In the genomic region with DNA sequence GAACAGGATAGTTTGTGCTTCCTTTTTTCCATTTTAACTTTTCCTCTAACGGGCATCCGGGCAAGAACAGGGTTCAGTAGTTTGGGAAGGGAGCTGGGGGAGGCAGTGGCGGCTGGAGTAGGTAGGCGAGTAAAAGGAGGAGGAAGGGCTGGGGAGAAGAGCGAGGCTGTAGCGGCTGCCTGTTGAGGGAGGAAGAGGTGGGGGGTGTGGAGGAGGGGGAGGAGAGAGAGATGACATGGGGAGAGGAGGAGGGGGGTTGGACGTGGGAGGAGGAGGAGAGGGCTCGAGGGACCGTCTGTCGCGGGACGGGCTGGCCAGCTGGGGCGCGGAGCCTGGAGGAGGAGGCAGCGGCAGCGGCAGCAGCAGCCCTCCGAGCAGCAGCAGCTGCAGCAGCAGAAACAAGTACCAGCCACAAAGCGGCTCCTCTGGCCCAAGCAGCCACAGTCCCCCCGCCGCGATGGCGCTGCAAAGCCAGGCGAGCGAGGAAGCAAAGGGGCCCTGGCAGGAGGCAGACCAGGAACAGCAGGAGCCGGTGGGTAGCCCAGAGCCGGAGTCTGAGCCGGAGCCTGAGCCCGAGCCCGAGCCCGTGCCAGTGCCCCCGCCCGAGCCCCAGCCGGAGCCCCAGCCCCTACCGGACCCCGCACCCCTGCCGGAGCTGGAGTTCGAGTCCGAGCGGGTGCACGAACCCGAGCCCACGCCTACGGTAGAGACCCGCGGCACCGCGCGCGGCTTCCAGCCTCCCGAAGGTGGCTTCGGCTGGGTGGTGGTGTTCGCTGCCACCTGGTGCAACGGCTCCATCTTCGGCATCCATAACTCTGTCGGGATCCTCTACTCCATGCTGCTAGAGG, we compare ENCODE assay signal across 8 cellular contexts. TPM values are rescaled to one million over a fixed set of nuclear protein-coding genes. Genes with fewer than 3 reads are reported as not detected.
DNase-seq lines count a peak whose midpoint lies in the region; ATAC-seq and TF ChIP-seq lines count a peak whose summit lies in the region.

A gene (plus strand): TSS at position 313 of the 848 bp plus-strand sequence. CDS start 145 bp downstream, at position 458.

- H3K27me3 Mint-ChIP-seq in activated naive CD8-positive, alpha-beta T cell treated with anti-CD3 and anti-CD28 coated beads for 36 hours: peaks cover 9% of the 10 kb centered on the region
- peaks cover 2% of the 10 kb centered on the region for H3K27me3 Mint-ChIP-seq in neural crest cell (ENCODE audit: low read depth)

- peak within 1 kb of the TSS; percentile 78 for H3K4me3 Mint-ChIP-seq in activated naive CD8-positive, alpha-beta T cell treated with anti-CD3 and anti-CD28 coated beads for 36 hours
- H3K4me3 Mint-ChIP-seq in neural crest cell: peak within 1 kb of the TSS; percentile 94

- H3K27me3 ChIP-seq in GM23248 (replicated peaks; ENCODE audit: insufficient read depth) (no peaks in the 10 kb centered on the region), PC-3 (ENCODE audit: low read length) (no peaks in the 10 kb centered on the region), upper lobe of right lung (no peaks in the 10 kb centered on the region)

- WGBS in GM23248 (ENCODE audit: low coverage in 1 of 2, low lambda C conversion rate in 2 of 2, missing lambda C conversion rate in 2 of 2), 2 experiments: 0% methylated on average over 5 to 18 of the region's 55 CpGs

- no peaks in the 10 kb centered on the region for H3K36me3 Mint-ChIP-seq in activated naive CD8-positive, alpha-beta T cell treated with anti-CD3 and anti-CD28 coated beads for 36 hours
- no peaks in the 10 kb centered on the region for H3K36me3 Mint-ChIP-seq in neural crest cell (ENCODE audit: low read depth)

- H3K9ac ChIP-seq in GM23248 (peak within 1 kb of the TSS; percentile 83), PC-3 (ENCODE audit: low read length) (peak within 1 kb of the TSS; percentile 77)

- H3K4me1 ChIP-seq in GM23248 (ENCODE audit: insufficient read depth) (peaks cover 5% of the 10 kb centered on the region; the same call in 1 of the 2 replicates), PC-3 (ENCODE audit: insufficient read depth, low read length) (peaks cover 20% of the 10 kb centered on the region), upper lobe of right lung (no peaks in the 10 kb centered on the region)

- intact Hi-C loops in PC-3 (cut with micrococcal nuclease): loop anchor here (2.0 kb wide), 3 partner anchors 29 to 39 kb away; no protein-coding TSS in a partner anchor
- intact Hi-C loops in upper lobe of right lung (cut with DNase I): no loop called here

- DNase-seq in AG09309 (ENCODE audit: low read depth): peak; percentile 52
- peak; percentile 75 for DNase-seq in GM23248
- DNase-seq in PC-3: peak; percentile 72
- peak; percentile 36 for DNase-seq in activated naive CD8-positive, alpha-beta T cell treated with anti-CD3 and anti-CD28 coated beads for 36 hours
- DNase-seq in globus pallidus (ENCODE audit: low spot score): peak; percentile 85
- DNase-seq in neural crest cell (ENCODE audit: low read depth, low spot score): peak; percentile 47
- DNase-seq in upper lobe of right lung: peak; percentile 68
- no peak for DNase-seq in NCI-H774 (lab: John Stamatoyannopoulos, UW)

- H3K9me2 ChIP-seq in GM23248 (ENCODE audit: insufficient read depth): no peaks in the 10 kb centered on the region
- no peaks in the 10 kb centered on the region for H3K9me2 ChIP-seq in PC-3 (replicated peaks; ENCODE audit: low read length)

- H4K20me1 ChIP-seq in GM23248 (ENCODE audit: insufficient read depth) (no peaks in the 10 kb centered on the region), PC-3 (ENCODE audit: low read length) (no peaks in the 10 kb centered on the region)

- ATAC-seq in PC-3 (peak; percentile 54), upper lobe of right lung (peak; percentile 72)

- H3K9me3 ChIP-seq in GM23248 (ENCODE audit: low read depth): no peaks in the 10 kb centered on the region
- no peaks in the 10 kb centered on the region for H3K9me3 ChIP-seq in PC-3 (ENCODE audit: low read length)
- H3K9me3 ChIP-seq in upper lobe of right lung: no peaks in the 10 kb centered on the region

- H3K36me3 ChIP-seq in GM23248 (ENCODE audit: low read depth) (no peaks in the 10 kb centered on the region), PC-3 (ENCODE audit: low read depth, low read length) (no peaks in the 10 kb centered on the region), upper lobe of right lung (no peaks in the 10 kb centered on the region)

- in situ Hi-C loops in GM23248 (cut with MboI): no loop called here

- peaks cover 15% of the 10 kb centered on the region for H3K4me1 Mint-ChIP-seq in activated naive CD8-positive, alpha-beta T cell treated with anti-CD3 and anti-CD28 coated beads for 36 hours
- H3K4me1 Mint-ChIP-seq in neural crest cell: peaks cover 23% of the 10 kb centered on the region

- peak within 1 kb of the TSS; percentile 67 for H3K4me3 ChIP-seq in AG09309 (ENCODE audit: control insufficient read depth, low read depth, low read length)
- peak within 1 kb of the TSS; percentile 79 for H3K4me3 ChIP-seq in GM23248
- peak within 1 kb of the TSS; percentile 79 for H3K4me3 ChIP-seq in PC-3 (ENCODE audit: low read length)
- H3K4me3 ChIP-seq in upper lobe of right lung: peak within 1 kb of the TSS; percentile 49

- no peak within 1 kb of the TSS for H3K27ac Mint-ChIP-seq in activated naive CD8-positive, alpha-beta T cell treated with anti-CD3 and anti-CD28 coated beads for 36 hours
- no peak within 1 kb of the TSS for H3K27ac Mint-ChIP-seq in neural crest cell (ENCODE audit: unreplicated experiment)

- TF ChIP-seq CTCF in AG09309 (IDR thresholded peaks at IDR 0.05; ENCODE audit: control insufficient read depth, insufficient read depth, low read depth, low read length, missing control alignments): no peak
- no peak for TF ChIP-seq CTCF in PC-3 (conservative IDR thresholded peaks at IDR 0.05; ENCODE audit: low read depth, low read length)
- TF ChIP-seq CTCF in neural crest cell (conservative IDR thresholded peaks at IDR 0.05): no peak
- no peak for TF ChIP-seq CTCF in upper lobe of right lung (IDR thresholded peaks at IDR 0.05)

- POLR2A ChIA-PET in PC-3 (lab: Charles Lee; ENCODE audit: unreplicated experiment): interaction anchor here (0.7 kb wide), 1 partner anchor 916 kb away, joined by 3 read pairs; no protein-coding TSS in a partner anchor

- no peaks in the 10 kb centered on the region for H3K9me3 Mint-ChIP-seq in activated naive CD8-positive, alpha-beta T cell treated with anti-CD3 and anti-CD28 coated beads for 36 hours
- peaks cover 4% of the 10 kb centered on the region for H3K9me3 Mint-ChIP-seq in neural crest cell

- peak within 1 kb of the TSS; percentile 87 for H2AFZ ChIP-seq in GM23248
- peak within 1 kb of the TSS; percentile 90 for H2AFZ ChIP-seq in PC-3 (ENCODE audit: low read length)

- BruUV-seq in PC-3 (replicated peaks; lab: Mats Ljungman, UMichigan): no TSS peak

- H3K79me2 ChIP-seq in GM23248 (ENCODE audit: insufficient read depth) (peaks cover 38% of the 10 kb centered on the region), PC-3 (ENCODE audit: low read length) (peaks cover 15% of the 10 kb centered on the region)

- CTCF ChIA-PET in PC-3 (lab: Charles Lee): interaction anchor here (1.3 kb wide), 1 partner anchor 30 kb away, joined by 3 read pairs; no protein-coding TSS in a partner anchor

- peak within 1 kb of the TSS; percentile 86 for H3K4me2 ChIP-seq in GM23248 (ENCODE audit: unreplicated experiment)
- H3K4me2 ChIP-seq in PC-3 (ENCODE audit: low read length): peak within 1 kb of the TSS; percentile 83

- H3F3A ChIP-seq in GM23248 (ENCODE audit: insufficient read depth) (peaks cover 3% of the 10 kb centered on the region; the same call in 1 of the 2 replicates), PC-3 (ENCODE audit: low read length, unreplicated experiment) (no peaks in the 10 kb centered on the region)

- peak within 1 kb of the TSS; percentile 81 for H3K27ac ChIP-seq in GM23248
- peak within 1 kb of the TSS; percentile 74 for H3K27ac ChIP-seq in PC-3 (ENCODE audit: low read length)
- H3K27ac ChIP-seq in upper lobe of right lung: peak within 1 kb of the TSS; percentile 80

RNA-seq across cellular contexts. Expression of the gene that starts here (rescaled TPM):
- total RNA-seq in GM23248 (2014; rRNA removed; shearing (Covaris generic)): 53.0 and 55.3 TPM in 2 replicates
- polyA plus RNA-seq in GM23248 (2016; fragmentation: Nextera tagmentation; extraction: Ambion mirVana): 55.6 and 56.8 TPM in 2 replicates
- 8.5 and 11.1 TPM in 2 replicates for total RNA-seq in PC-3 (2014; rRNA removed)
- total RNA-seq in activated naive CD8-positive, alpha-beta T cell treated with anti-CD3 and anti-CD28 coated beads for 36 hours: under 1 TPM; 0.60 to 0.68 TPM
- total RNA-seq in neural crest cell: 17.8 and 19.8 TPM in 2 replicates
- total RNA-seq in upper lobe of right lung: 8.1 TPM

Comparison
In these comparisons a context has a peak if more than half of its experiments do, and no peak if none do; other contexts are left out.
1. Peak in DNase-seq in activated naive CD8-positive, alpha-beta T cell treated with anti-CD3 and anti-CD28 coated beads for 36 hours; RNA of the gene not detected or under 1 TPM.